8 cellular contexts compared by ENCODE assay signal in the genomic region with DNA sequence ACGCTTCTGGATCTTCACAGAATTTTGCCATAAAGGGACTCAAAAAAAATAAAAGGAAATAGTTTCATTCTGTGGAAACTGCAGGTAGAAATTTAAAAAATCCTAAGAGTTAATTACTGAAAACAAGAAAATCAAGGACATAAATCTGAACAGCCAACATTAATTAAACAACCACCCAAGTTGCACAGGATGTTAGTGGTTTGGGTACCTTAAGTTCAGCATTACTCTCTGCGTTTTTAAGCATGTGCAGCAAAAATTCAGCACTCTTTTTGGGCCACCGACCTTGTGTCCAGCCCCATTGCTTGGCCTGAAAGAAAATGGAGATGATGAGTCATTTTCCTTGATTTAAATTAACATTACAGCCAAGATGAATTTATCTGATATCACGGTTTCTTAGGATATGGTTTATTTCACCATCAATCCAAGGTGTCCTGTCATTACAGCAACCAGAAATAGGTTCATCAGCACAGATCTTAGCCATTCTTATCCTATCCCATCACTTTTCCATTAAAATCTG. TPM values are rescaled to one million over a fixed set of nuclear protein-coding genes. Genes with fewer than 3 reads are reported as not detected.
DNase-seq lines count a peak whose midpoint lies in the region; ATAC-seq and TF ChIP-seq lines count a peak whose summit lies in the region.

No MANE protein-coding gene starts in this region.

- H3K4me3 ChIP-seq in GM08714 (ENCODE audit: low read length), result peak overlapping the region; percentile 83
- H3K4me3 ChIP-seq in NT2/D1 (ENCODE audit: insufficient read length, low read depth), result peak overlapping the region; percentile 97
- H3K4me3 ChIP-seq in choroid plexus epithelial cell (ENCODE audit: low read depth, low read length), result peak overlapping the region; percentile 17
- peak overlapping the region; percentile 92 for H3K4me3 ChIP-seq in neural progenitor cell

- H3K27me3 Mint-ChIP-seq in neural progenitor cell (ENCODE audit: insufficient read depth, low read depth), result peaks cover 3% of the 10 kb centered on the region

- H3K27me3 ChIP-seq in NT2/D1 (ENCODE audit: insufficient read depth, insufficient read length) (no peaks in the 10 kb centered on the region), neural progenitor cell (no peaks in the 10 kb centered on the region)

- H3K27ac Mint-ChIP-seq in neural progenitor cell, result no peak overlapping the region

- H3K4me2 ChIP-seq in neural progenitor cell, result peak overlapping the region; percentile 99

- H3K9me3 ChIP-seq in NT2/D1 (ENCODE audit: insufficient read depth, low read length) (no peaks in the 10 kb centered on the region), neural progenitor cell (ENCODE audit: low read depth) (no peaks in the 10 kb centered on the region)

- H3K9me3 Mint-ChIP-seq in neural progenitor cell, result no peaks in the 10 kb centered on the region

- peaks cover 45% of the 10 kb centered on the region for H3K79me2 ChIP-seq in neural progenitor cell (ENCODE audit: low read depth)

- no peak for ATAC-seq in GM18511 (IDR thresholded peaks at IDR 0.05; ENCODE audit: unreplicated experiment)

- peaks cover 67% of the 10 kb centered on the region for H3K4me1 Mint-ChIP-seq in neural progenitor cell

- peaks cover 72% of the 10 kb centered on the region for H3F3A ChIP-seq in neural progenitor cell (ENCODE audit: low read depth)

- peak overlapping the region; percentile 68 for H3K27ac ChIP-seq in neural progenitor cell

- peak overlapping the region; percentile 100 for H3K4me3 Mint-ChIP-seq in neural progenitor cell

- H3K9ac ChIP-seq in NT2/D1 (ENCODE audit: insufficient read length, low read depth), result peak overlapping the region; percentile 97
- peak overlapping the region; percentile 100 for H3K9ac ChIP-seq in neural progenitor cell

- no peak overlapping the region for H2AFZ ChIP-seq in neural progenitor cell (replicated peaks)

- H3K36me3 Mint-ChIP-seq in neural progenitor cell, result peaks cover 28% of the 10 kb centered on the region

- intact Hi-C loops in posterior vena cava (cut with DNase I), result no loop called here

- H3K4me1 ChIP-seq in NT2/D1 (ENCODE audit: insufficient read depth, insufficient read length) (no peaks in the 10 kb centered on the region), neural progenitor cell (peaks cover 52% of the 10 kb centered on the region)

- DNase-seq in NT2/D1 (ENCODE audit: low read depth, low spot score) (no peak), choroid plexus epithelial cell (ENCODE audit: low read depth) (no peak), neural progenitor cell (ENCODE audit: low spot score) (no peak), NCI-H345 (lab: John Stamatoyannopoulos, UW) (no peak), posterior vena cava (ENCODE audit: low spot score) (no peak)
- DNase-seq in stimulated activated CD4-positive, alpha-beta T cell treated with anti-CD3 and anti-CD28 coated beads, Interleukin-4, amount 100 ng/mL, for 1 hour, result no peak

- peaks cover 48% of the 10 kb centered on the region for H4K20me1 ChIP-seq in neural progenitor cell (ENCODE audit: low read depth)

- TF ChIP-seq CTCF in choroid plexus epithelial cell (conservative IDR thresholded peaks at IDR 0.05; ENCODE audit: low read depth, low read length) (no peak), neural progenitor cell (IDR thresholded peaks at IDR 0.05) (no peak)

- peaks cover 46% of the 10 kb centered on the region for H3K36me3 ChIP-seq in NT2/D1 (ENCODE audit: insufficient read depth, insufficient read length, low read length)
- peaks cover 21% of the 10 kb centered on the region for H3K36me3 ChIP-seq in neural progenitor cell

RNA-seq across cellular contexts. Expression of a gene that starts 2.0 kb away (rescaled TPM):
- total RNA-seq in neural progenitor cell (ENCODE audit: low replicate concordance) (3,661 and 4,399 TPM in 2 replicates), posterior vena cava (1,000 to 10,000 TPM; 1,368 to 1,452 TPM)

RNA-seq across cellular contexts. Expression of a gene that starts 3.3 kb away (rescaled TPM):
- 41.2 and 72.4 TPM in 2 replicates for total RNA-seq in neural progenitor cell (ENCODE audit: low replicate concordance)
- 10 to 100 TPM; 58.8 to 60.7 TPM for total RNA-seq in posterior vena cava

RNA-seq across cellular contexts. Expression of a gene that starts 29.9 kb away (rescaled TPM):
- total RNA-seq in neural progenitor cell (ENCODE audit: low replicate concordance), result 46.8 and 53.4 TPM in 2 replicates
- 10 to 100 TPM; 65.5 to 89.5 TPM for total RNA-seq in posterior vena cava

Comparison
In these comparisons a context has a peak if more than half of its experiments do, and no peak if none do; other contexts are left out.
1. H3K4me3 ChIP-seq: peak in every context shown above with its lines; median percentile 97 in NT2/D1; 92 in neural progenitor cell; 83 in GM08714; 17 in choroid plexus epithelial cell.